ENCODE assay signal across 29 cellular contexts in the genomic region with DNA sequence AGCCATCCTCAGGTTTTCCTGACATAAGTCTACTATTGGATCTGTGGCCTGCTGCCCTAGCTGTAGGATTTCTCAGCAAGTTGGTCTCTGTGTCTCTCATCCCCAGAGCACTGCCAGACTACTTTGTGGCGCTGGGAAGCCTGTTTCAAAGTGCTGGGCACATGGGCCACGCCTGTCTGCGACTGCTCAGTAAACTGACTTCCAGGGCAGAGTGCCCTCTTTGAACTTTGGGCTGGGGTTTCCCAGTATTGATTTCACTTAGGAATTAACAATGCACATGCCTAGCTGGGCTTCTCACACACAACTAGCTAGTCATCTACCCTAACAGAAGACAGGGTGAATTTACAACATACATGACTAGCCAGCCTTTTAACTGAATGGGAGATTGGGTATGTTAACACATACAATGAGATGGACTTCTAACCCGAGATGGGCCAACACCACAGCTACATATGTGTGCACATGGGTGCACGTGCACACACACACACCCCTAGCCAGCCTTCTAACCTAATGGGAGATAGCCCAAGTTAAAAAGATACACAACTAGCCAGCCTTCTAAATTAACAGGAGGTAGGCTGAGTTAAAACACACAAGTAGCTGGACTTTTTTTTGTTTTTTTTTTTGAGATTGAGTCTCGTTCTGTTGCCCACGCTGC. TPM values are rescaled to one million over a fixed set of nuclear protein-coding genes. Genes with fewer than 3 reads are reported as not detected.
"Had no signal": no experiment of that assay in that cellular context is flagged by ENCODE, and none has a peak within 500 bp of the region (broad histone marks: within the 10 kb centered on the region; RNA-seq: fewer than 3 reads in every experiment).

No MANE protein-coding gene starts in this region.

- FAIRE-seq: astrocyte, endothelial cell of umbilical vein, urothelium cell line had no signal

- H3K4me1 ChIP-seq: gastroesophageal sphincter, lower lobe of right lung, prostate gland, testis, transverse colon had no signal

- H3K27ac Mint-ChIP-seq: activated CD4-positive, alpha-beta memory T cell treated with anti-CD3 and anti-CD28 coated beads, Interleukin-2, amount 10 ng/mL, durations not matched to agents 7 days and 5 days; activated CD4-positive, alpha-beta T cell treated with anti-CD3 and anti-CD28 coated beads, Interleukin-2, amount 10 ng/mL, durations not matched to agents 7 days and 5 days; activated naive CD4-positive, alpha-beta T cell treated with anti-CD3 and anti-CD28 coated beads, Interleukin-2, amount 10 ng/mL, durations not matched to agents 7 days and 5 days; activated naive CD8-positive, alpha-beta T cell treated with anti-CD3 and anti-CD28 coated beads, Interleukin-2, amount 10 ng/mL, durations not matched to agents 7 days and 5 days; activated T-cell treated with anti-CD3 and anti-CD28 coated beads, Interleukin-2, amount 50 U/mL, for 24 hours; nephron progenitor cell; T-helper 17 cell; WTC11 had no signal

- H3K4me3 Mint-ChIP-seq: activated CD4-positive, alpha-beta memory T cell treated with anti-CD3 and anti-CD28 coated beads, Interleukin-2, amount 10 ng/mL, durations not matched to agents 7 days and 5 days; activated CD4-positive, alpha-beta T cell treated with anti-CD3 and anti-CD28 coated beads, Interleukin-2, amount 10 ng/mL, durations not matched to agents 7 days and 5 days; activated naive CD4-positive, alpha-beta T cell treated with anti-CD3 and anti-CD28 coated beads, Interleukin-2, amount 10 ng/mL, durations not matched to agents 7 days and 5 days; activated naive CD8-positive, alpha-beta T cell treated with anti-CD3 and anti-CD28 coated beads, Interleukin-2, amount 10 ng/mL, durations not matched to agents 7 days and 5 days; activated T-cell treated with anti-CD3 and anti-CD28 coated beads, Interleukin-2, amount 50 U/mL, for 24 hours; nephron progenitor cell; T-helper 17 cell; WTC11 had no signal

- ATAC-seq: gastroesophageal sphincter, left cardiac atrium, lower lobe of right lung, T-helper 17 cell, WTC11 had no signal

- H3K4me3 ChIP-seq: gastroesophageal sphincter, hepatocyte, lower lobe of right lung, ovary, prostate gland, testis, transverse colon had no signal

- H3K27ac ChIP-seq: gastroesophageal sphincter, hepatocyte, lower lobe of right lung, ovary, prostate gland, testis, transverse colon had no signal

- H3K9me3 ChIP-seq: lower lobe of right lung, ovary, prostate gland, testis, transverse colon had no signal

- DNase-seq: activated CD4-positive, alpha-beta memory T cell treated with anti-CD3 and anti-CD28 coated beads, Interleukin-2, amount 10 ng/mL, durations not matched to agents 7 days and 5 days; activated CD4-positive, alpha-beta T cell treated with anti-CD3 and anti-CD28 coated beads for 1 hour; activated CD4-positive, alpha-beta T cell treated with anti-CD3 and anti-CD28 coated beads, Interleukin-2, amount 10 ng/mL, durations not matched to agents 7 days and 5 days; activated CD8-positive, alpha-beta memory T cell treated with anti-CD3 and anti-CD28 coated beads, Interleukin-2, amount 50 U/mL, for 48 hours; activated gamma-delta T cell; activated naive CD4-positive, alpha-beta T cell treated with anti-CD3 and anti-CD28 coated beads, Interleukin-2, amount 10 ng/mL, durations not matched to agents 7 days and 5 days; activated naive CD8-positive, alpha-beta T cell treated with anti-CD3 and anti-CD28 coated beads, Interleukin-2, amount 10 ng/mL, durations not matched to agents 7 days and 5 days; activated T-cell treated with anti-CD3 and anti-CD28 coated beads, Interleukin-2, amount 50 U/mL, for 24 hours; amniotic stem cell; central memory CD4-positive, alpha-beta T cell; islet precursor cell; left cardiac atrium; lower lobe of right lung; mesendoderm; nephron progenitor cell; ovary; stimulated activated CD4-positive, alpha-beta T cell treated with anti-CD3 and anti-CD28 coated beads, Interleukin-2, amount 100 ng/mL, for 48 hours; stimulated activated naive CD4-positive, alpha-beta T cell treated with Interleukin-2 at 50 U/mL for 16 hours; T-helper 17 cell; T1000; testis; transverse colon had no signal

- H3K27me3 ChIP-seq: hepatocyte, ovary, testis, transverse colon had no signal

- H3K36me3 Mint-ChIP-seq: activated naive CD4-positive, alpha-beta T cell treated with anti-CD3 and anti-CD28 coated beads, Interleukin-2, amount 10 ng/mL, durations not matched to agents 7 days and 5 days had no signal

- H3K9me3 Mint-ChIP-seq: activated CD4-positive, alpha-beta memory T cell treated with anti-CD3 and anti-CD28 coated beads, Interleukin-2, amount 10 ng/mL, durations not matched to agents 7 days and 5 days; activated CD4-positive, alpha-beta T cell treated with anti-CD3 and anti-CD28 coated beads, Interleukin-2, amount 10 ng/mL, durations not matched to agents 7 days and 5 days; activated naive CD4-positive, alpha-beta T cell treated with anti-CD3 and anti-CD28 coated beads, Interleukin-2, amount 10 ng/mL, durations not matched to agents 7 days and 5 days; activated naive CD8-positive, alpha-beta T cell treated with anti-CD3 and anti-CD28 coated beads, Interleukin-2, amount 10 ng/mL, durations not matched to agents 7 days and 5 days; activated T-cell treated with anti-CD3 and anti-CD28 coated beads, Interleukin-2, amount 50 U/mL, for 24 hours had no signal

- H3K36me3 ChIP-seq: gastroesophageal sphincter, lower lobe of right lung, ovary, prostate gland, transverse colon had no signal

- H3K4me1 Mint-ChIP-seq: activated naive CD4-positive, alpha-beta T cell treated with anti-CD3 and anti-CD28 coated beads, Interleukin-2, amount 10 ng/mL, durations not matched to agents 7 days and 5 days had no signal

RNA-seq across cellular contexts. Expression of a gene that starts 6.9 kb away (rescaled TPM):
- total RNA-seq: endothelial cell of umbilical vein, gastroesophageal sphincter, transverse colon had no signal
- polyA plus RNA-seq: endothelial cell of umbilical vein had no signal
